In genomic region chr12:123264642-123265041, GRCh38 we compare ENCODE assay signal across 12 cellular contexts. TPM values are rescaled to one million over a fixed set of nuclear protein-coding genes. Genes with fewer than 3 reads are reported as not detected.
DNase-seq lines count a peak whose midpoint lies in the region; ATAC-seq, FAIRE-seq and TF ChIP-seq lines count a peak whose summit lies in the region.
"Had no signal": no experiment of that assay in that cellular context is flagged by ENCODE, and none has a peak within 500 bp of the region (broad histone marks: within the 10 kb centered on the region; RNA-seq: fewer than 3 reads in every experiment).

No MANE protein-coding gene starts in this region.

- H3K4me1 Mint-ChIP-seq in activated CD8-positive, alpha-beta T cell treated with anti-CD3 and anti-CD28 coated beads for 36 hours (ENCODE audit: low read depth), result peaks cover 11% of the 10 kb centered on the region

- TF ChIP-seq CTCF in D721Med (IDR thresholded peaks at IDR 0.05; ENCODE audit: insufficient read depth, missing control alignments), result peak; percentile 27
- no peak for TF ChIP-seq CTCF in GM20000 (IDR thresholded peaks at IDR 0.05; ENCODE audit: extremely low read depth, missing control alignments)
- no peak for TF ChIP-seq CTCF in activated CD8-positive, alpha-beta T cell treated with anti-CD3 and anti-CD28 coated beads for 36 hours (IDR thresholded peaks at IDR 0.05)
- peak in 1 of 4 donors; percentile 20 for TF ChIP-seq CTCF in right lobe of liver (IDR thresholded peaks at IDR 0.05)
- TF ChIP-seq CTCF in tibial artery (IDR thresholded peaks at IDR 0.05), result no peak
- no peak for TF ChIP-seq CTCF in vagina (IDR thresholded peaks at IDR 0.05)

- no peak for DNase-seq in D721Med (ENCODE audit: insufficient read length, low spot score)
- DNase-seq in GM20000 (ENCODE audit: low spot score), result peak; percentile 48
- peak; percentile 34 for DNase-seq in activated CD8-positive, alpha-beta T cell treated with anti-CD3 and anti-CD28 coated beads for 36 hours
- peak in 1 of 3 donors; percentile 35 for DNase-seq in right lobe of liver
- DNase-seq in NK-92 (lab: John Stamatoyannopoulos, UW; ENCODE audit: unreplicated experiment), result no peak
- DNase-seq in tibial artery, result no peak
- DNase-seq in vagina (ENCODE audit: extremely low spot score in 2 of 2), result no peak
- DNase-seq: effector memory CD4-positive, alpha-beta T cell; left lung; NCI-H1105 treated with DMSO at 0.1 percent for 48 hours had no signal

- no peaks in the 10 kb centered on the region for H3K9me3 Mint-ChIP-seq in activated CD8-positive, alpha-beta T cell treated with anti-CD3 and anti-CD28 coated beads for 36 hours

- 37% methylated on average over 2 of the region's 7 CpGs for WGBS in right lobe of liver (ENCODE audit: insufficient coverage, low coverage, low lambda C conversion rate, missing lambda C conversion rate)

- H3K27me3 ChIP-seq in right lobe of liver (no peaks in the 10 kb centered on the region), tibial artery (no peaks in the 10 kb centered on the region), vagina (no peaks in the 10 kb centered on the region)
- H3K27me3 ChIP-seq: left lung had no signal

- no peak for TF ChIP-seq POLR2A in right lobe of liver (IDR thresholded peaks at IDR 0.05)
- TF ChIP-seq POLR2A in vagina (IDR thresholded peaks at IDR 0.05), result no peak

- CTCF ChIA-PET in activated CD8-positive, alpha-beta T cell treated with anti-CD3 and anti-CD28 coated beads for 36 hours (lab: Charles Lee), result no interaction called here

- no peaks in the 10 kb centered on the region for H3K27me3 Mint-ChIP-seq in activated CD8-positive, alpha-beta T cell treated with anti-CD3 and anti-CD28 coated beads for 36 hours

- POLR2A ChIA-PET in activated CD8-positive, alpha-beta T cell treated with anti-CD3 and anti-CD28 coated beads for 36 hours (lab: Charles Lee), result interaction anchor here (0.6 kb wide), 1 partner anchor 128 kb away, joined by 3 read pairs; no protein-coding TSS in a partner anchor

- peaks cover 31% of the 10 kb centered on the region for H3K36me3 Mint-ChIP-seq in activated CD8-positive, alpha-beta T cell treated with anti-CD3 and anti-CD28 coated beads for 36 hours (ENCODE audit: low read depth)

- H3K4me3 ChIP-seq in right lobe of liver, result no peak overlapping the region
- H3K4me3 ChIP-seq in tibial artery, result no peak overlapping the region
- no peak overlapping the region for H3K4me3 ChIP-seq in vagina
- H3K4me3 ChIP-seq: left lung, smooth muscle cell had no signal

- intact Hi-C loops in activated CD8-positive, alpha-beta T cell treated with anti-CD3 and anti-CD28 coated beads for 36 hours (cut with micrococcal nuclease), result no loop called here
- intact Hi-C loops in right lobe of liver (cut with DNase I) (no loop called here), tibial artery (cut with DNase I; ENCODE audit: low total_unique reads) (loop anchor here (5.0 to 10.0 kb wide), 2 partner anchors 100 to 333 kb away; partner anchors contain the start of gene SBNO1), vagina (cut with DNase I) (loop anchor here (10.0 kb wide), 2 partner anchors 120 to 340 kb away; partner anchors contain the start of genes DDX55 and KMT5A)

- peak overlapping the region; percentile 9 for H3K27ac Mint-ChIP-seq in activated CD8-positive, alpha-beta T cell treated with anti-CD3 and anti-CD28 coated beads for 36 hours

- no peak overlapping the region for H3K27ac ChIP-seq in right lobe of liver
- H3K27ac ChIP-seq in tibial artery, result no peak overlapping the region
- no peak overlapping the region for H3K27ac ChIP-seq in vagina
- H3K27ac ChIP-seq: left lung had no signal

- peaks cover 0 to 21% (median 4%) of the 10 kb centered on the region in 4 donors for H3K36me3 ChIP-seq in right lobe of liver
- peaks cover 18 to 77% (median 52%) of the 10 kb centered on the region in 3 donors for H3K36me3 ChIP-seq in tibial artery
- peaks cover 0 to 43% of the 10 kb centered on the region in 2 donors for H3K36me3 ChIP-seq in vagina

- ATAC-seq in activated CD8-positive, alpha-beta T cell treated with anti-CD3 and anti-CD28 coated beads for 36 hours, result no peak
- peak in 3 of 4 donors; percentile 17 to 27 (median 27) for ATAC-seq in right lobe of liver
- no peak for ATAC-seq in HG03432 (IDR thresholded peaks at IDR 0.05; ENCODE audit: unreplicated experiment)
- ATAC-seq: left lung had no signal

- no peaks in the 10 kb centered on the region for H3K9me3 ChIP-seq in right lobe of liver
- no peaks in the 10 kb centered on the region for H3K9me3 ChIP-seq in tibial artery
- no peaks in the 10 kb centered on the region for H3K9me3 ChIP-seq in vagina
- H3K9me3 ChIP-seq: left lung had no signal

- H3K4me1 ChIP-seq in right lobe of liver (no peaks in the 10 kb centered on the region), tibial artery (peaks cover 0 to 21% (median 15%) of the 10 kb centered on the region in 4 donors), vagina (peaks cover 38% of the 10 kb centered on the region)

- no peak for FAIRE-seq in D721Med (lab: Jason Lieb, UNC)

- H3K4me3 Mint-ChIP-seq in activated CD8-positive, alpha-beta T cell treated with anti-CD3 and anti-CD28 coated beads for 36 hours, result no peak overlapping the region

RNA-seq across cellular contexts. Expression of gene CDK2AP1, which starts 7.0 kb away (rescaled TPM):
- 100 to 1,000 TPM; 108 to 111 TPM for total RNA-seq in activated CD8-positive, alpha-beta T cell treated with anti-CD3 and anti-CD28 coated beads for 36 hours
- total RNA-seq in right lobe of liver (10 to 100 TPM; 24.9 to 44.0 (median 33.0) TPM), vagina (80.3 TPM)

RNA-seq across cellular contexts. Expression of gene MTRFR, which starts 31.4 kb away (rescaled TPM):
- 10 to 100 TPM; 28.1 to 31.0 TPM for total RNA-seq in activated CD8-positive, alpha-beta T cell treated with anti-CD3 and anti-CD28 coated beads for 36 hours
- total RNA-seq in right lobe of liver (1 to 10 TPM; 6.5 to 8.6 (median 7.4) TPM), vagina (12.8 TPM)

RNA-seq across cellular contexts. Expression of gene MPHOSPH9, which starts 31.7 kb away (rescaled TPM):
- total RNA-seq in activated CD8-positive, alpha-beta T cell treated with anti-CD3 and anti-CD28 coated beads for 36 hours, result 100 to 1,000 TPM in 1 of 2 experiments, 10 to 100 TPM in 1; 96.9 to 101 TPM
- total RNA-seq in right lobe of liver (10 to 100 TPM; 14.5 to 25.7 (median 19.1) TPM), vagina (17.9 TPM)

Comparison
In these comparisons a context has a peak if more than half of its experiments do, and no peak if none do; other contexts are left out.
1. DNase-seq: peak in GM20000 (single experiment) and activated CD8-positive, alpha-beta T cell treated with anti-CD3 and anti-CD28 coated beads for 36 hours (single experiment); none in D721Med (single experiment), NK-92 (single experiment), tibial artery (0 of 2) and vagina (0 of 2).
2. ATAC-seq: peak in right lobe of liver (3 of 4); none in activated CD8-positive, alpha-beta T cell treated with anti-CD3 and anti-CD28 coated beads for 36 hours (single experiment) and HG03432 (single experiment).
3. intact Hi-C loops: an anchor here in tibial artery (5.0 to 10.0 kb wide) and vagina (10.0 kb wide); none called in activated CD8-positive, alpha-beta T cell treated with anti-CD3 and anti-CD28 coated beads for 36 hours and right lobe of liver.